Comparison of ENCODE assay signal across 8 cellular contexts in the genomic region with DNA sequence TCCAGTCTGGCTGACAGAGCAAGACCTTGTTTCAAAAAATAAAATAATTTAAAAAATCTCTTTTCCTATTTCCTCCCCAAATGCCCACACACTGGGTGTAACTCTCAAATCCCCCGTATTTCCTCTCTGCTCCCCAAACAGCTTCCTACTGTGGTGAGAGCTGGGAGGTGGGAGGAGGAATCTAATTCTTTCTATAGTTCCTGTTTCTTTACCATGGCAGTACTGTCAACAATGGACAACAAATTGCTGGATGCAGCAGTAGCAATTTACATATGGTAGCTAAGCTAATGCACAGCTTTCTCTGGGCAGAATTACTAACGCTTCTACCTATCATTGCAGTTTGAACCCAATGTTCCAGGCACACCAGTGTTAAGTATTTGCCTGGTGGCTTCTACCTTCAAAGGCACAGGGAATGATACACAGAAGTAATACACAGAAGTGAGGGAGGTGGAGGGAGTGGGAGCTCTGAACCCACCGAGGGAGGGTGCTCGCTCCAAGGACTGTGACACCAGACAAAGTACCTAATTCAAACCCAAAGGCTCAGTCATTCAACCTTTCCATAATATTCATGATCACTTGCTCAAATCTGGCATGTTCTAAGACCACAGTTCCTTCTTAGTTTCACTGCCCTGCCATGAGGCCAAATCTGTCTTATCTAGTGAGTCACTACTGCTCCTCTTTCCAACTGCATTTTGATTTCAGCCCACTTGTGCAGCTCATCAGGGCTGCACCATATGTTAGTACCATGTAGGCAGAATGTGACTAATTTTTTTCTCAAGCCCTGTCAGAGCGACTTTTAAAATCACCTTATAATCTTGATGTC. TPM values are rescaled to one million over a fixed set of nuclear protein-coding genes. Genes with fewer than 3 reads are reported as not detected.
DNase-seq lines count a peak whose midpoint lies in the region; ATAC-seq and TF ChIP-seq lines count a peak whose summit lies in the region.

No MANE protein-coding gene starts in this region.

- no CpG with 5 or more reads among the region's 5 CpGs for WGBS in mesendoderm (ENCODE audit: extremely low coverage, insufficient coverage, low lambda C conversion rate)
- WGBS in aorta, 2 donors = 81 to 89% methylated on average over 5 of the region's 5 CpGs

- peaks cover 9% of the 10 kb centered on the region for H3K79me1 ChIP-seq in mesendoderm (ENCODE audit: low read length)

- H3K4me3 ChIP-seq in OCI-LY7 (ENCODE audit: low read depth, low read length, poor library complexity, severe bottlenecking) (no peak overlapping the region), brain microvascular endothelial cell (ENCODE audit: low read depth, low read length) (no peak overlapping the region), mesendoderm (ENCODE audit: low read length) (no peak overlapping the region), aorta (ENCODE audit: low read length in 2 of 2) (no peak overlapping the region), MM.1S (ENCODE audit: low read length) (no peak overlapping the region)

- intact Hi-C loops in OCI-LY7 (cut with micrococcal nuclease; ENCODE audit: unreplicated experiment) = no loop called here
- intact Hi-C loops in aorta (cut with DNase I) = loop anchor here in 1 of 2 donors (5.0 kb wide), 1 partner anchor 32 kb away; no protein-coding TSS in a partner anchor

- in situ Hi-C loops in brain microvascular endothelial cell (cut with HindIII; ENCODE audit: low pct_ligation_motif_present, low sequenced_read_pairs) = no loop called here

- DNase-seq in DMS 273 treated with DMSO at 0.1 percent for 48 hours (lab: John Stamatoyannopoulos, UW) (peak; percentile 83), HFFc6 (peak; percentile 87), OCI-LY7 (ENCODE audit: low spot score) (no peak), brain microvascular endothelial cell (peak; percentile 88), mesendoderm (peak; percentile 71), aorta (no peak), NCI-H2029 treated with DMSO at 0.1 percent for 48 hours (lab: John Stamatoyannopoulos, UW) (no peak), MM.1S (no peak)

- H3K36me3 Mint-ChIP-seq in HFFc6 (ENCODE audit: low read depth) = peaks cover 5% of the 10 kb centered on the region

- H3K4ac ChIP-seq in mesendoderm (ENCODE audit: low read depth, low read length) = no peak overlapping the region

- H3K4me1 ChIP-seq in OCI-LY7 (ENCODE audit: insufficient read depth, low read length, poor library complexity, severe bottlenecking) = peaks cover 33% of the 10 kb centered on the region
- peaks cover 19% of the 10 kb centered on the region for H3K4me1 ChIP-seq in mesendoderm (ENCODE audit: control insufficient read depth, low read depth, low read length)
- peaks cover 5 to 19% of the 10 kb centered on the region in 2 donors for H3K4me1 ChIP-seq in aorta (ENCODE audit: control insufficient read depth in 1 of 2, insufficient read depth in 2 of 2, low read length in 2 of 2)
- H3K4me1 ChIP-seq in MM.1S (ENCODE audit: low read length) = peaks cover 9% of the 10 kb centered on the region

- H3K27ac Mint-ChIP-seq in HFFc6 = peak overlapping the region; percentile 79

- H3K4me2 ChIP-seq in OCI-LY7 (ENCODE audit: low read length) (peak overlapping the region; percentile 27; the same call in 1 of the 2 replicates), mesendoderm (ENCODE audit: low read length) (peak overlapping the region; percentile 4), MM.1S (ENCODE audit: low read depth, low read length) (no peak overlapping the region)

- H2BK15ac ChIP-seq in mesendoderm (replicated peaks; ENCODE audit: low read depth) = no peak overlapping the region

- peaks cover 86% of the 10 kb centered on the region for H3K4me1 Mint-ChIP-seq in HFFc6 (ENCODE audit: low read depth)

- H3K36me3 ChIP-seq in OCI-LY7 (ENCODE audit: insufficient read depth, low read length) (peaks cover 34% of the 10 kb centered on the region), brain microvascular endothelial cell (replicated peaks) (no peaks in the 10 kb centered on the region), mesendoderm (ENCODE audit: control insufficient read depth, insufficient read depth, low read length) (no peaks in the 10 kb centered on the region), aorta (ENCODE audit: control insufficient read depth in 1 of 2, insufficient read depth in 2 of 2, low read length in 1 of 2) (no peaks in the 10 kb centered on the region), MM.1S (replicated peaks; ENCODE audit: insufficient read depth, low read length) (no peaks in the 10 kb centered on the region)

- H2AK5ac ChIP-seq in mesendoderm (ENCODE audit: low read length) = peak overlapping the region; percentile 51

- BruUV-seq in OCI-LY7 (replicated peaks; lab: Mats Ljungman, UMichigan) = TSS peak; percentile 21

- peaks cover 6% of the 10 kb centered on the region; the same call in 1 of the 2 replicates for H3F3A ChIP-seq in MM.1S (ENCODE audit: insufficient read depth, low read length)

- POLR2A ChIA-PET in OCI-LY7 (lab: Charles Lee) = interaction anchor here (0.6 to 1.4 kb wide), 4 partner anchors 9 to 80 kb away, joined by 3 to 5 read pairs (median 4); no protein-coding TSS in a partner anchor

- TF ChIP-seq CTCF in HFFc6 (IDR thresholded peaks at IDR 0.05) (no peak), OCI-LY7 (conservative IDR thresholded peaks at IDR 0.05; ENCODE audit: low read length) (no peak), brain microvascular endothelial cell (IDR thresholded peaks at IDR 0.05; ENCODE audit: low read depth, low read length, missing control alignments) (no peak), MM.1S (IDR thresholded peaks at IDR 0.05; ENCODE audit: low read length) (no peak)

- H2AFZ ChIP-seq in OCI-LY7 (ENCODE audit: low read length) (no peak overlapping the region), MM.1S (ENCODE audit: low read length) (no peak overlapping the region)

- H3K4me3 Mint-ChIP-seq in HFFc6 = peak overlapping the region; percentile 44

- CTCF ChIA-PET in OCI-LY7 (lab: Charles Lee; ENCODE audit: unreplicated experiment) = no interaction called here

- no peaks in the 10 kb centered on the region for H3K9me3 Mint-ChIP-seq in HFFc6

- no peak overlapping the region for H2BK120ac ChIP-seq in mesendoderm (ENCODE audit: low read depth, low read length)

- no peak overlapping the region for H4K8ac ChIP-seq in mesendoderm (ENCODE audit: low read depth, low read length)

- H3K9ac ChIP-seq in mesendoderm (ENCODE audit: low read length) = peak overlapping the region; percentile 12
- H3K9ac ChIP-seq in MM.1S (ENCODE audit: low read length) = no peak overlapping the region

- H3K27ac ChIP-seq in OCI-LY7 (ENCODE audit: low read depth, low read length, poor library complexity, severe bottlenecking) = peak overlapping the region; percentile 0
- peak overlapping the region; percentile 91 for H3K27ac ChIP-seq in brain microvascular endothelial cell
- H3K27ac ChIP-seq in mesendoderm (ENCODE audit: low read depth, low read length) = no peak overlapping the region
- peak overlapping the region; percentile 12 to 27 for H3K27ac ChIP-seq in aorta (ENCODE audit: low read depth in 1 of 2, low read length in 2 of 2)
- no peak overlapping the region for H3K27ac ChIP-seq in MM.1S (ENCODE audit: low read length)

- H3K23ac ChIP-seq in mesendoderm (ENCODE audit: low read length) = no peak overlapping the region

- H3K18ac ChIP-seq in mesendoderm (ENCODE audit: low read length) = no peak overlapping the region

- peaks cover 21% of the 10 kb centered on the region for H4K20me1 ChIP-seq in OCI-LY7 (ENCODE audit: insufficient read depth, low read length)
- H4K20me1 ChIP-seq in MM.1S (ENCODE audit: insufficient read depth, low read length) = peaks cover 19% of the 10 kb centered on the region; the same call in 1 of the 2 replicates

- no peak for ATAC-seq in aorta (ENCODE audit: low FRiP score)

- H3K9me3 ChIP-seq in OCI-LY7 (ENCODE audit: low read length) (no peaks in the 10 kb centered on the region), aorta (ENCODE audit: control insufficient read depth, low read length) (no peaks in the 10 kb centered on the region), MM.1S (replicated peaks; ENCODE audit: insufficient read depth, low read length) (no peaks in the 10 kb centered on the region)

- H3K79me2 ChIP-seq in OCI-LY7 (ENCODE audit: insufficient read depth, low read depth, low read length) = peaks cover 100% of the 10 kb centered on the region
- peaks cover 81% of the 10 kb centered on the region for H3K79me2 ChIP-seq in mesendoderm (ENCODE audit: control insufficient read depth, insufficient read depth, low read length)
- H3K79me2 ChIP-seq in MM.1S (ENCODE audit: low read length) = peaks cover 98% of the 10 kb centered on the region

- no peak overlapping the region for H4K5ac ChIP-seq in mesendoderm (ENCODE audit: low read length)

- H3K9me2 ChIP-seq in OCI-LY7 (ENCODE audit: insufficient read depth, low read length) = no peaks in the 10 kb centered on the region
- H3K9me2 ChIP-seq in MM.1S (replicated peaks; ENCODE audit: insufficient read depth, low read length) = no peaks in the 10 kb centered on the region

- peak overlapping the region; percentile 30 for H3K56ac ChIP-seq in mesendoderm (ENCODE audit: low read length)

- H3K27me3 ChIP-seq in brain microvascular endothelial cell (replicated peaks) = no peaks in the 10 kb centered on the region
- H3K27me3 ChIP-seq in mesendoderm (ENCODE audit: insufficient read depth, low read length, poor library complexity) = no peaks in the 10 kb centered on the region
- no peaks in the 10 kb centered on the region for H3K27me3 ChIP-seq in aorta (ENCODE audit: control insufficient read depth in 1 of 2, insufficient read depth in 2 of 2, low read length in 1 of 2)
- no peaks in the 10 kb centered on the region for H3K27me3 ChIP-seq in MM.1S (replicated peaks; ENCODE audit: insufficient read depth, low read length)

- H2BK5ac ChIP-seq in mesendoderm (ENCODE audit: low read length) = no peak overlapping the region

- H3K27me3 Mint-ChIP-seq in HFFc6 (ENCODE audit: insufficient read depth) = no peaks in the 10 kb centered on the region; the same call in 1 of the 2 replicates

RNA-seq across cellular contexts. Expression of gene CELF1, which starts 37.9 kb away (rescaled TPM):
- total RNA-seq in HFFc6 (2021; fragmentation: NEBNext Ultra II Directional; extraction: Animal tissue kit (Norgen Biotek cat#: 25700)) = 100 to 1,000 TPM; 103 to 131 (median 120) TPM
- total RNA-seq in OCI-LY7 (2014; rRNA removed; shearing (Covaris generic)) = 82.1 and 87.4 TPM in 2 replicates
- 143 and 149 TPM in 2 replicates for total RNA-seq in OCI-LY7 (2022)
- polyA plus RNA-seq in mesendoderm (2013, experiment 1 of 2) = 134 TPM
- polyA plus RNA-seq in mesendoderm (2013, experiment 2 of 2) = 128 TPM
- total RNA-seq in aorta = 100 to 1,000 TPM in 1 of 2 donors, 10 to 100 TPM in 1; 98.5 to 114 TPM
- 10 to 100 TPM; 11.3 to 17.7 TPM for polyA plus RNA-seq in aorta

RNA-seq across cellular contexts. Expression of gene PTPMT1, which starts 50.4 kb away (rescaled TPM):
- total RNA-seq in HFFc6 (2021; fragmentation: NEBNext Ultra II Directional; extraction: Animal tissue kit (Norgen Biotek cat#: 25700)) = 10 to 100 TPM; 51.8 to 64.2 (median 54.5) TPM
- 52.6 and 62.8 TPM in 2 replicates for total RNA-seq in OCI-LY7 (2014; rRNA removed; shearing (Covaris generic))
- total RNA-seq in OCI-LY7 (2022) (27.6 TPM in 2 replicates), aorta (10 to 100 TPM; 25.6 to 26.1 TPM)
- 57.4 TPM for polyA plus RNA-seq in mesendoderm (2013, experiment 1 of 2)
- polyA plus RNA-seq in mesendoderm (2013, experiment 2 of 2) = 59.5 TPM
- polyA plus RNA-seq in aorta = 10 to 100 TPM; 45.9 to 51.5 TPM

Comparison
In these comparisons a context has a peak if more than half of its experiments do, and no peak if none do; other contexts are left out.
1. DNase-seq: peak in DMS 273 treated with DMSO at 0.1 percent for 48 hours (single experiment), HFFc6 (single experiment), brain microvascular endothelial cell (single experiment) and mesendoderm (single experiment); none in OCI-LY7 (single experiment), aorta (0 of 2), NCI-H2029 treated with DMSO at 0.1 percent for 48 hours (single experiment) and MM.1S (single experiment).
2. H3K27ac ChIP-seq: peak in OCI-LY7 (single experiment), brain microvascular endothelial cell (single experiment) and aorta (2 of 2); none in mesendoderm (single experiment) and MM.1S (single experiment).